In genomic region chr7:94298943-94299342, GRCh38 we compare ENCODE assay signal across 14 cellular contexts.
DNase-seq lines count a peak whose midpoint lies in the region; ATAC-seq and TF ChIP-seq lines count a peak whose summit lies in the region.
"Had no signal": no experiment of that assay in that cellular context is flagged by ENCODE, and none has a peak within 500 bp of the region (broad histone marks: within the 10 kb centered on the region; RNA-seq: fewer than 3 reads in every experiment).

No MANE protein-coding gene starts in this region.

- no peak overlapping the region for H3K4me2 ChIP-seq in neuronal stem cell (ENCODE audit: insufficient read depth, low read length, poor library complexity, severe bottlenecking)

- no peak overlapping the region for H3K9ac ChIP-seq in neuronal stem cell (ENCODE audit: low read depth, low read length, poor library complexity)

- intact Hi-C loops in left ventricle myocardium inferior (cut with micrococcal nuclease) (loop anchor here (5.0 kb wide), 1 partner anchor 98 kb away; no protein-coding TSS in a partner anchor), left ventricle myocardium superior (cut with micrococcal nuclease) (no loop called here), aorta (cut with DNase I) (no loop called here), left lung (cut with DNase I) (loop anchor here (5.0 to 10.0 kb wide), 2 partner anchors 98 to 116 kb away; no protein-coding TSS in a partner anchor)

- H3K4me3 Mint-ChIP-seq in endothelial cell (ENCODE audit: unreplicated experiment) = no peak overlapping the region
- H3K4me3 Mint-ChIP-seq: activated CD4-positive, alpha-beta T cell treated with anti-CD3 and anti-CD28 coated beads for 36 hours; activated T-helper 1 cell treated with anti-CD3 and anti-CD28 coated beads, Interleukin-12 subunit alpha, Interleukin-12 subunit beta, Interleukin-2, Interleukin-4 antibody, amounts not matched to agents 30 ng/mL and 10 ng/mL and 1 ng/mL, durations not matched to agents 14 hours and 24 hours and 36 hours had no signal

- no peak overlapping the region for H2BK5ac ChIP-seq in neuronal stem cell (ENCODE audit: low read length)

- H4K8ac ChIP-seq in neuronal stem cell (ENCODE audit: low read depth, low read length) = no peak overlapping the region

- peak overlapping the region; percentile 48 for H3K27ac Mint-ChIP-seq in endothelial cell (ENCODE audit: unreplicated experiment)
- H3K27ac Mint-ChIP-seq: activated CD4-positive, alpha-beta T cell treated with anti-CD3 and anti-CD28 coated beads for 36 hours; activated T-helper 1 cell treated with anti-CD3 and anti-CD28 coated beads, Interleukin-12 subunit alpha, Interleukin-12 subunit beta, Interleukin-2, Interleukin-4 antibody, amounts not matched to agents 30 ng/mL and 10 ng/mL and 1 ng/mL, durations not matched to agents 14 hours and 24 hours and 36 hours had no signal

- no CpG with 5 or more reads among the region's 3 CpGs for WGBS in neuronal stem cell (ENCODE audit: extremely low coverage in 2 of 2, insufficient read length in 2 of 2, insufficient replicate concordance in 1 of 2), 2 donors
- WGBS in aorta, 2 donors = 32 to 34% methylated on average over 3 of the region's 3 CpGs

- H3K27ac ChIP-seq in left ventricle myocardium inferior (replicated peaks) (peak overlapping the region; percentile 79), neuronal stem cell (replicated peaks; ENCODE audit: low read length) (no peak overlapping the region), aorta (ENCODE audit: low read depth in 1 of 2, low read length in 2 of 2) (peak overlapping the region; percentile 89 to 98), left lung (peak overlapping the region in 1 of 2 donors; percentile 78)

- H3K4me1 Mint-ChIP-seq in endothelial cell (ENCODE audit: unreplicated experiment) = peaks cover 22% of the 10 kb centered on the region
- H3K4me1 Mint-ChIP-seq: activated CD4-positive, alpha-beta T cell treated with anti-CD3 and anti-CD28 coated beads for 36 hours had no signal

- no peak for DNase-seq in left ventricle myocardium inferior
- no peak for DNase-seq in left ventricle myocardium superior
- no peak for DNase-seq in endothelial cell (ENCODE audit: low spot score)
- DNase-seq in neuronal stem cell (ENCODE audit: low spot score) = no peak
- no peak for DNase-seq in aorta
- no peak for DNase-seq in left lung
- no peak for DNase-seq in SK-N-DZ (ENCODE audit: low spot score)
- DNase-seq in SIG-M5 (lab: John Stamatoyannopoulos, UW) = no peak
- DNase-seq: activated CD4-positive, alpha-beta T cell treated with anti-CD3 and anti-CD28 coated beads for 36 hours; DMS53; H7; NCI-H187 had no signal

- H3K4me3 ChIP-seq in left ventricle myocardium inferior (no peak overlapping the region), neuronal stem cell (ENCODE audit: low read length in 2 of 2) (no peak overlapping the region), aorta (ENCODE audit: low read length in 2 of 2) (no peak overlapping the region), left lung (no peak overlapping the region)

- H3K27me3 ChIP-seq in left ventricle myocardium inferior (ENCODE audit: low read depth) (no peaks in the 10 kb centered on the region), neuronal stem cell (ENCODE audit: control insufficient read depth in 3 of 3, insufficient read depth in 3 of 3, low read depth in 1 of 3, low read length in 3 of 3) (no peaks in the 10 kb centered on the region), aorta (ENCODE audit: control insufficient read depth in 1 of 2, insufficient read depth in 2 of 2, low read length in 1 of 2) (no peaks in the 10 kb centered on the region), left lung (no peaks in the 10 kb centered on the region)

- no peaks in the 10 kb centered on the region for H3K27me3 Mint-ChIP-seq in endothelial cell (ENCODE audit: unreplicated experiment)
- H3K27me3 Mint-ChIP-seq: activated CD4-positive, alpha-beta T cell treated with anti-CD3 and anti-CD28 coated beads for 36 hours; progenitor cell of endocrine pancreas had no signal

- no peaks in the 10 kb centered on the region for H3K9me3 ChIP-seq in left ventricle myocardium inferior (replicated peaks)
- H3K9me3 ChIP-seq in neuronal stem cell (replicated peaks in 1 of 2; ENCODE audit: control insufficient read depth in 2 of 2, insufficient read depth in 1 of 2, low read depth in 1 of 2, low read length in 2 of 2) = no peaks in the 10 kb centered on the region
- H3K9me3 ChIP-seq in aorta (ENCODE audit: control insufficient read depth, low read length) = no peaks in the 10 kb centered on the region
- no peaks in the 10 kb centered on the region for H3K9me3 ChIP-seq in left lung

- no peak overlapping the region for H3K18ac ChIP-seq in neuronal stem cell (ENCODE audit: low read length)

- peak overlapping the region; percentile 2 for H2AFZ ChIP-seq in neuronal stem cell (ENCODE audit: low read length)

- H3K9me3 Mint-ChIP-seq in endothelial cell (ENCODE audit: unreplicated experiment) = no peaks in the 10 kb centered on the region
- H3K9me3 Mint-ChIP-seq: activated T-helper 1 cell treated with anti-CD3 and anti-CD28 coated beads, Interleukin-12 subunit alpha, Interleukin-12 subunit beta, Interleukin-2, Interleukin-4 antibody, amounts not matched to agents 30 ng/mL and 10 ng/mL and 1 ng/mL, durations not matched to agents 14 hours and 24 hours and 36 hours had no signal

- no peaks in the 10 kb centered on the region for H3K79me1 ChIP-seq in neuronal stem cell (ENCODE audit: low read depth, low read length)

- H2AK5ac ChIP-seq in neuronal stem cell (ENCODE audit: low read depth, low read length) = no peak overlapping the region

- H2BK15ac ChIP-seq in neuronal stem cell (ENCODE audit: low read length) = no peak overlapping the region

- H3K4me1 ChIP-seq in left ventricle myocardium inferior (peaks cover 31% of the 10 kb centered on the region), neuronal stem cell (ENCODE audit: control insufficient read depth in 2 of 2, insufficient read depth in 1 of 2, low read depth in 1 of 2, low read length in 2 of 2) (peaks cover 12 to 23% of the 10 kb centered on the region in 2 donors), aorta (ENCODE audit: control insufficient read depth in 1 of 2, insufficient read depth in 2 of 2, low read length in 2 of 2) (peaks cover 10 to 19% of the 10 kb centered on the region in 2 donors), left lung (peaks cover 0 to 12% of the 10 kb centered on the region in 2 donors)

- H3K14ac ChIP-seq in neuronal stem cell (ENCODE audit: low read length) = no peak overlapping the region

- no peaks in the 10 kb centered on the region for H3K36me3 Mint-ChIP-seq in endothelial cell (ENCODE audit: low read depth, unreplicated experiment)

- H4K91ac ChIP-seq in neuronal stem cell (ENCODE audit: low read depth, low read length, poor library complexity) = no peak overlapping the region

- no peaks in the 10 kb centered on the region for H3K36me3 ChIP-seq in left ventricle myocardium inferior
- H3K36me3 ChIP-seq in neuronal stem cell (replicated peaks in 1 of 2; ENCODE audit: control insufficient read depth in 2 of 2, insufficient read depth in 2 of 2, low read length in 2 of 2) = no peaks in the 10 kb centered on the region
- H3K36me3 ChIP-seq in aorta (ENCODE audit: control insufficient read depth in 1 of 2, insufficient read depth in 2 of 2, low read length in 1 of 2) = no peaks in the 10 kb centered on the region
- no peaks in the 10 kb centered on the region for H3K36me3 ChIP-seq in left lung

- H3K4ac ChIP-seq in neuronal stem cell (ENCODE audit: low read length) = no peak overlapping the region

- no peak overlapping the region for H2BK120ac ChIP-seq in neuronal stem cell (ENCODE audit: low read depth, low read length)

- no peak overlapping the region for H3K23ac ChIP-seq in neuronal stem cell (ENCODE audit: low read depth, low read length, poor library complexity)

- ATAC-seq in left ventricle myocardium superior = no peak
- no peak for ATAC-seq in aorta (ENCODE audit: low FRiP score)
- no peak for ATAC-seq in left lung
- ATAC-seq: activated CD4-positive, alpha-beta T cell treated with anti-CD3 and anti-CD28 coated beads for 36 hours had no signal

- no peak overlapping the region for H2BK12ac ChIP-seq in neuronal stem cell (ENCODE audit: low read length)

- TF ChIP-seq CTCF in left ventricle myocardium inferior (IDR thresholded peaks at IDR 0.05; ENCODE audit: borderline replicate concordance) (no peak), endothelial cell (IDR thresholded peaks at IDR 0.05; ENCODE audit: unreplicated experiment) (no peak), left lung (IDR thresholded peaks at IDR 0.05) (no peak)

Comparison
In these comparisons a context has a peak if more than half of its experiments do, and no peak if none do; other contexts are left out.
1. intact Hi-C loops: an anchor here in left ventricle myocardium inferior (5.0 kb wide) and left lung (5.0 to 10.0 kb wide); none called in left ventricle myocardium superior and aorta.